In genomic region chr14:48323655-48324054, GRCh38 we compare ENCODE assay signal across 1 cellular context.
TF ChIP-seq lines count a peak whose summit lies in the region.

No MANE protein-coding gene starts in this region.

TF ChIP-seq in IMR-90, 13 proteins besides CTCF, POLR2A, EP300 and RAD21 (continued from another document):
- no peak for TF ChIP-seq SMC3 (IDR thresholded peaks at IDR 0.05; ENCODE audit: low read depth, low read length)
